ENCODE assay signal across 8 cellular contexts in genomic region chr17:18248300-18248731, GRCh38. TPM values are rescaled to one million over a fixed set of nuclear protein-coding genes. Genes with fewer than 3 reads are reported as not detected.
DNase-seq lines count a peak whose midpoint lies in the region; ATAC-seq and TF ChIP-seq lines count a peak whose summit lies in the region.

No MANE protein-coding gene starts in this region.

- intact Hi-C loops in gastrocnemius medialis (cut with DNase I; ENCODE audit: low total_unique reads): loop anchor here (1.0 kb wide), 1 partner anchor 66 kb away; the partner anchor contains the start of gene TOP3A

- H3K27ac ChIP-seq in right atrium auricular region (peak overlapping the region; percentile 41 to 50), gastrocnemius medialis (peak overlapping the region; percentile 37 to 65 (median 54))

- peaks cover 82% of the 10 kb centered on the region for H3K36me3 ChIP-seq in right atrium auricular region
- peaks cover 0 to 96% of the 10 kb centered on the region in 2 donors for H3K36me3 ChIP-seq in gastrocnemius medialis

- DNase-seq in GM03348 (ENCODE audit: low spot score) (peak; percentile 86), NCI-H1092 (lab: John Stamatoyannopoulos, UW) (peak; percentile 48), T-helper 1 cell (peak in 4 of 5 donors; percentile 43 to 62 (median 52)), amygdala (lab: John Stamatoyannopoulos, UW) (peak in 40 of 56 donors; percentile 21 to 74 (median 46)), right atrium auricular region (ENCODE audit: low spot score) (peak; percentile 78), gastrocnemius medialis (peak; percentile 37 to 62)

- in situ Hi-C loops in gastrocnemius medialis (cut with MboI; ENCODE audit: low sequenced_read_pairs in 4 of 4): no loop called here

- peak; percentile 71 to 77 for ATAC-seq in gastrocnemius medialis
- no peak for ATAC-seq in HG03354 (IDR thresholded peaks at IDR 0.05; ENCODE audit: poor library complexity, severe bottlenecking, unreplicated experiment)
- no peak for ATAC-seq in GM18870 (IDR thresholded peaks at IDR 0.05; ENCODE audit: unreplicated experiment)

- TF ChIP-seq POLR2A in gastrocnemius medialis (IDR thresholded peaks at IDR 0.05): no peak

- H3K9me3 ChIP-seq in right atrium auricular region (no peaks in the 10 kb centered on the region), gastrocnemius medialis (no peaks in the 10 kb centered on the region)

- H3K27me3 ChIP-seq in right atrium auricular region (no peaks in the 10 kb centered on the region), gastrocnemius medialis (no peaks in the 10 kb centered on the region)

- peak; percentile 33 to 65 for TF ChIP-seq CTCF in right atrium auricular region (IDR thresholded peaks at IDR 0.05)
- peak; percentile 53 to 68 (median 60) for TF ChIP-seq CTCF in gastrocnemius medialis (IDR thresholded peaks at IDR 0.05 in 4 of 5, conservative IDR thresholded peaks at IDR 0.05 in 1 of 5)

- H3K4me1 ChIP-seq in right atrium auricular region (peaks cover 0 to 27% of the 10 kb centered on the region in 2 donors), gastrocnemius medialis (peaks cover 5 to 8% of the 10 kb centered on the region in 2 donors)

- H3K4me3 ChIP-seq in right atrium auricular region (no peak overlapping the region), gastrocnemius medialis (no peak overlapping the region)

RNA-seq across cellular contexts. Expression of gene FLII, which starts 10.2 kb away (rescaled TPM):
- total RNA-seq in right atrium auricular region (100 to 1,000 TPM; 232 to 306 TPM), gastrocnemius medialis (100 to 1,000 TPM; 600 to 752 (median 681) TPM)

RNA-seq across cellular contexts. Expression of gene MIEF2, which starts 12.1 kb away (rescaled TPM):
- total RNA-seq in right atrium auricular region: 10 to 100 TPM; 14.1 to 20.2 TPM
- total RNA-seq in gastrocnemius medialis: 10 to 100 TPM; 19.3 to 45.2 (median 34.3) TPM

RNA-seq across cellular contexts. Expression of gene LLGL1, which starts 22.9 kb away (rescaled TPM):
- total RNA-seq in right atrium auricular region (10 to 100 TPM; 12.6 to 16.7 TPM), gastrocnemius medialis (10 to 100 TPM in 3 of 4 donors, 1 to 10 TPM in 1; 9.7 to 21.0 (median 15.7) TPM)

Comparison
In these comparisons a context has a peak if more than half of its experiments do, and no peak if none do; other contexts are left out.
1. ATAC-seq: peak in gastrocnemius medialis (2 of 2); none in HG03354 (single experiment) and GM18870 (single experiment).
2. Peak in every context shown above with its lines, with median percentiles within 50 percentile points of each other: DNase-seq.